ENCODE assay signal across 17 cellular contexts in genomic region chrX:153888344-153888743, GRCh38.
A peak's percentile ranks its signal among the peaks of the same experiment; 100 is the strongest.
DNase-seq lines count a peak whose midpoint lies in the region; ATAC-seq and TF ChIP-seq lines count a peak whose summit lies in the region.
"Had no signal": no experiment of that assay in that cellular context is flagged by ENCODE, and none has a peak within 500 bp of the region (broad histone marks: within the 10 kb centered on the region; RNA-seq: fewer than 3 reads in every experiment).

No MANE protein-coding gene starts in this region.

- no peaks in the 10 kb centered on the region for H3K36me3 Mint-ChIP-seq in memory B cell
- H3K36me3 Mint-ChIP-seq: CD4-positive, alpha-beta memory T cell had no signal

- no peak for TF ChIP-seq CTCF in OCI-LY3 (IDR thresholded peaks at IDR 0.05; ENCODE audit: low read depth, low read length)

- no peaks in the 10 kb centered on the region for H3K79me2 ChIP-seq in OCI-LY3 (ENCODE audit: low read length)

- H3K4me2 ChIP-seq in BLaER1 treated with 17β-estradiol and CSF1 and Interleukin-3, amounts not matched to agents 10 nM and 100 nM = peak overlapping the region in 10 of 11 experiments; percentile 13 to 44 (median 27); a peak in 13 of 22 replicates
- peak overlapping the region; percentile 81 for H3K4me2 ChIP-seq in OCI-LY3 (ENCODE audit: low read length)
- H3K4me2 ChIP-seq: A549, PC-9 had no signal

- peaks cover 0 to 47% (median 22%) of the 10 kb centered on the region in 11 experiments; a peak in 9 of 22 replicates for H3K9me3 ChIP-seq in BLaER1 treated with 17β-estradiol and CSF1 and Interleukin-3, amounts not matched to agents 10 nM and 100 nM (replicated peaks in 1 of 11)
- H3K9me3 ChIP-seq in OCI-LY3 (ENCODE audit: insufficient read depth, low read length) = no peaks in the 10 kb centered on the region
- H3K9me3 ChIP-seq: A549 had no signal

- H4K20me1 ChIP-seq in BLaER1 treated with 17β-estradiol and CSF1 and Interleukin-3, amounts not matched to agents 10 nM and 100 nM = peaks cover 0 to 38% (median 14%) of the 10 kb centered on the region in 11 experiments; a peak in 16 of 22 replicates
- H4K20me1 ChIP-seq in OCI-LY3 (ENCODE audit: insufficient read depth, low read length) = no peaks in the 10 kb centered on the region; the same call in 1 of the 2 replicates

- peak; percentile 25 to 44 for DNase-seq in memory B cell (ENCODE audit: low spot score in 2 of 2)
- DNase-seq in NCI-H510A treated with DMSO at 0.1 percent for 48 hours (lab: John Stamatoyannopoulos, UW) = no peak
- no peak for DNase-seq in NCI-H345 treated with DMSO at 0.1 percent for 48 hours (lab: John Stamatoyannopoulos, UW; ENCODE audit: unreplicated experiment)
- DNase-seq in NCI-H82 treated with DMSO at 0.1 percent for 48 hours (lab: John Stamatoyannopoulos, UW; ENCODE audit: unreplicated experiment) = no peak
- DNase-seq: CD4-positive, alpha-beta memory T cell; DND-41; GF-D8; NCI-H1436 treated with DMSO at 0.1 percent for 48 hours; NCI-H2227 treated with DMSO at 0.1 percent for 48 hours; NCI-H526 treated with DMSO at 0.1 percent for 48 hours; NK-92 treated with Interleukin-12 subunit alpha and Interleukin-12 subunit beta, amount 100 ng/mL, for 24 hours; PC-9 had no signal

- H3K9ac ChIP-seq in BLaER1 treated with 17β-estradiol and CSF1 and Interleukin-3, amounts not matched to agents 10 nM and 100 nM = no peak overlapping the region
- peak overlapping the region; percentile 57; the same call in 1 of the 2 replicates for H3K9ac ChIP-seq in OCI-LY3 (ENCODE audit: low read length)

- H3K4me3 Mint-ChIP-seq in memory B cell = peak overlapping the region; percentile 41

- no peaks in the 10 kb centered on the region for H3K9me3 Mint-ChIP-seq in memory B cell

- no peak overlapping the region for H2AFZ ChIP-seq in OCI-LY3 (ENCODE audit: low read depth, low read length)
- H2AFZ ChIP-seq: PC-9 had no signal

- peaks cover 13% of the 10 kb centered on the region for H3K4me1 Mint-ChIP-seq in memory B cell

- H3K27ac Mint-ChIP-seq in memory B cell = no peak overlapping the region

- peaks cover 21 to 43% (median 32%) of the 10 kb centered on the region in 10 experiments for H3K4me1 ChIP-seq in BLaER1 treated with 17β-estradiol and CSF1 and Interleukin-3, amounts not matched to agents 10 nM and 100 nM
- peaks cover 69% of the 10 kb centered on the region for H3K4me1 ChIP-seq in OCI-LY3 (ENCODE audit: low read length)

- peaks cover 3% of the 10 kb centered on the region for H3K27me3 Mint-ChIP-seq in memory B cell

- ATAC-seq in GM18907 (IDR thresholded peaks at IDR 0.05; ENCODE audit: unreplicated experiment) (peak; percentile 55), memory B cell (ENCODE audit: low read depth) (peak; percentile 87), GM18873 (IDR thresholded peaks at IDR 0.05; ENCODE audit: low FRiP score, unreplicated experiment) (no peak)
- ATAC-seq: A549 had no signal

- no peak overlapping the region for H3K4me3 ChIP-seq in BLaER1 treated with 17β-estradiol and CSF1 and Interleukin-3, amounts not matched to agents 10 nM and 100 nM
- peak overlapping the region; percentile 50 for H3K4me3 ChIP-seq in OCI-LY3 (ENCODE audit: low read length)
- H3K4me3 ChIP-seq: A549, PC-9 had no signal

- peaks cover 59 to 98% (median 92%) of the 10 kb centered on the region in 11 experiments for H3K27me3 ChIP-seq in BLaER1 treated with 17β-estradiol and CSF1 and Interleukin-3, amounts not matched to agents 10 nM and 100 nM
- peaks cover 5% of the 10 kb centered on the region; the same call in 1 of the 2 replicates for H3K27me3 ChIP-seq in OCI-LY3 (ENCODE audit: low read depth, low read length)

- H3K36me3 ChIP-seq in BLaER1 treated with 17β-estradiol and CSF1 and Interleukin-3, amounts not matched to agents 10 nM and 100 nM = no peaks in the 10 kb centered on the region
- no peaks in the 10 kb centered on the region for H3K36me3 ChIP-seq in OCI-LY3 (replicated peaks; ENCODE audit: low read depth, low read length)

- H3K27ac ChIP-seq in BLaER1 treated with 17β-estradiol and CSF1 and Interleukin-3, amounts not matched to agents 10 nM and 100 nM = no peak overlapping the region
- H3K27ac ChIP-seq in OCI-LY3 (ENCODE audit: low read length) = peak overlapping the region; percentile 86
- H3K27ac ChIP-seq: A549, PC-9 had no signal

Comparison
In these comparisons a context has a peak if more than half of its experiments do, and no peak if none do; other contexts are left out.
1. DNase-seq: peak in memory B cell (2 of 2); none in NCI-H510A treated with DMSO at 0.1 percent for 48 hours (single experiment), NCI-H345 treated with DMSO at 0.1 percent for 48 hours (single experiment) and NCI-H82 treated with DMSO at 0.1 percent for 48 hours (single experiment).